In genomic region chrX:101478366-101478765, GRCh38 we compare ENCODE assay signal across 16 cellular contexts.
"Had no signal": no experiment of that assay in that cellular context is flagged by ENCODE, and none has a peak within 500 bp of the region (broad histone marks: within the 10 kb centered on the region; RNA-seq: fewer than 3 reads in every experiment).

No MANE protein-coding gene starts in this region.

- H3K4me1 ChIP-seq: adrenal gland, parathyroid adenoma, stomach, uterus had no signal

- DNase-seq: activated B cell treated with CpG ODN at 0.5 μM for 24 hours; activated CD4-positive, alpha-beta T cell treated with anti-CD3 and anti-CD28 coated beads, Interleukin-2, amount 50 U/mL, for 1 hour; activated naive CD4-positive, alpha-beta T cell treated with anti-CD3 and anti-CD28 coated beads, Interleukin-2, amount 10 ng/mL, durations not matched to agents 7 days and 5 days; adrenal gland; endodermal cell; head of caudate nucleus; mammary epithelial cell; retina; stimulated activated CD4-positive, alpha-beta T cell treated with anti-CD3 and anti-CD28 coated beads, Interleukin-15, amount 100 ng/mL, for 24 hours; stimulated activated CD4-positive, alpha-beta T cell treated with anti-CD3 and anti-CD28 coated beads, Interleukin-4, amount 100 ng/mL, for 4 hours; stomach; T-helper 2 cell; uterus had no signal

- H3K27me3 ChIP-seq: adrenal gland, uterus had no signal

- H2AFZ ChIP-seq: parathyroid adenoma had no signal

- H3K36me3 ChIP-seq: adrenal gland, stomach, thoracic aorta, uterus had no signal

- H3K9me3 ChIP-seq: adrenal gland, stomach, thoracic aorta, uterus had no signal

- FAIRE-seq: TTC549 had no signal

- H3K4me3 ChIP-seq: adrenal gland, stomach, thoracic aorta, uterus had no signal

- H3K79me2 ChIP-seq: parathyroid adenoma had no signal

- H3K9ac ChIP-seq: parathyroid adenoma had no signal

- H3K27ac ChIP-seq: adrenal gland, parathyroid adenoma, stomach, thoracic aorta, uterus had no signal
